1 cellular context compared by ENCODE assay signal in genomic region chr12:82358200-82359114, GRCh38.
TF ChIP-seq lines count a peak whose summit lies in the region.

CCDC59 (minus strand) TSS chr12:82358387; CDS start chr12:82358376, 11 bp downstream.
METTL25 (plus strand) TSS chr12:82358529; CDS start chr12:82358566, 37 bp downstream.

TF ChIP-seq in HEK293, 187 proteins besides CTCF, POLR2A, EP300 and RAD21 (continued from another document):
- TF ChIP-seq BCL6B (tag by site-specific recombination; IDR thresholded peaks at IDR 0.05): no peak
- no peak for TF ChIP-seq ZFP41 (tag by site-specific recombination; IDR thresholded peaks at IDR 0.05; ENCODE audit: borderline replicate concordance)
- peak; percentile 36; the same call in 1 of the 2 replicates for TF ChIP-seq ZNF366 (tag by site-specific recombination; conservative IDR thresholded peaks at IDR 0.05)
- TF ChIP-seq ZSCAN23 (tag by site-specific recombination; IDR thresholded peaks at IDR 0.05): peak; percentile 62; the same call in 1 of the 2 replicates
- TF ChIP-seq ZNF335 (tag by site-specific recombination; conservative IDR thresholded peaks at IDR 0.05): peak; percentile 96
- no peak for TF ChIP-seq SALL2 (tag by site-specific recombination; IDR thresholded peaks at IDR 0.05; ENCODE audit: borderline replicate concordance)
- no peak for TF ChIP-seq ZNF239 (tag by site-specific recombination; IDR thresholded peaks at IDR 0.05)
- no peak for TF ChIP-seq GLI2 (tag by site-specific recombination; IDR thresholded peaks at IDR 0.05; ENCODE audit: borderline replicate concordance, low read depth)
- no peak for TF ChIP-seq ZNF426 (tag by site-specific recombination; IDR thresholded peaks at IDR 0.05)
- peak; percentile 67 for TF ChIP-seq TRIM28 (IDR thresholded peaks at IDR 0.05; ENCODE audit: borderline replicate concordance, low read length)
- TF ChIP-seq, protein P1, sequence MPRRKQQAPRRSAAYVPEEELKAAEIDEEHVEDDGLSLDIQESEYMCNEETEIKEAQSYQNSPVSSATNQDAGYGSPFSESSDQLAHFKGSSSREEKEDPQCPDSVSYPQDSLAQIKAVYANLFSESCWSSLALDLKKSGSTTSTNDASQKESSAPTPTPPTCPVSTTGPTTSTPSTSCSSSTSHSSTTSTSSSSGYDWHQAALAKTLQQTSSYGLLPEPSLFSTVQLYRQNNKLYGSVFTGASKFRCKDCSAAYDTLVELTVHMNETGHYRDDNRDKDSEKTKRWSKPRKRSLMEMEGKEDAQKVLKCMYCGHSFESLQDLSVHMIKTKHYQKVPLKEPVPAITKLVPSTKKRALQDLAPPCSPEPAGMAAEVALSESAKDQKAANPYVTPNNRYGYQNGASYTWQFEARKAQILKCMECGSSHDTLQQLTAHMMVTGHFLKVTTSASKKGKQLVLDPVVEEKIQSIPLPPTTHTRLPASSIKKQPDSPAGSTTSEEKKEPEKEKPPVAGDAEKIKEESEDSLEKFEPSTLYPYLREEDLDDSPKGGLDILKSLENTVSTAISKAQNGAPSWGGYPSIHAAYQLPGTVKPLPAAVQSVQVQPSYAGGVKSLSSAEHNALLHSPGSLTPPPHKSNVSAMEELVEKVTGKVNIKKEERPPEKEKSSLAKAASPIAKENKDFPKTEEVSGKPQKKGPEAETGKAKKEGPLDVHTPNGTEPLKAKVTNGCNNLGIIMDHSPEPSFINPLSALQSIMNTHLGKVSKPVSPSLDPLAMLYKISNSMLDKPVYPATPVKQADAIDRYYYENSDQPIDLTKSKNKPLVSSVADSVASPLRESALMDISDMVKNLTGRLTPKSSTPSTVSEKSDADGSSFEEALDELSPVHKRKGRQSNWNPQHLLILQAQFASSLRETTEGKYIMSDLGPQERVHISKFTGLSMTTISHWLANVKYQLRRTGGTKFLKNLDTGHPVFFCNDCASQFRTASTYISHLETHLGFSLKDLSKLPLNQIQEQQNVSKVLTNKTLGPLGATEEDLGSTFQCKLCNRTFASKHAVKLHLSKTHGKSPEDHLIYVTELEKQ (tag by site-specific recombination; IDR thresholded peaks at IDR 0.05; ENCODE audit: borderline replicate concordance): peak; percentile 37; the same call in 1 of the 2 replicates
- TF ChIP-seq KLF7 (tag by site-specific recombination; IDR thresholded peaks at IDR 0.05; ENCODE audit: borderline replicate concordance): peak; percentile 88
TF ChIP-seq in HEK293: peak in this region for 84.
